1 cellular context compared by ENCODE assay signal in the genomic region with DNA sequence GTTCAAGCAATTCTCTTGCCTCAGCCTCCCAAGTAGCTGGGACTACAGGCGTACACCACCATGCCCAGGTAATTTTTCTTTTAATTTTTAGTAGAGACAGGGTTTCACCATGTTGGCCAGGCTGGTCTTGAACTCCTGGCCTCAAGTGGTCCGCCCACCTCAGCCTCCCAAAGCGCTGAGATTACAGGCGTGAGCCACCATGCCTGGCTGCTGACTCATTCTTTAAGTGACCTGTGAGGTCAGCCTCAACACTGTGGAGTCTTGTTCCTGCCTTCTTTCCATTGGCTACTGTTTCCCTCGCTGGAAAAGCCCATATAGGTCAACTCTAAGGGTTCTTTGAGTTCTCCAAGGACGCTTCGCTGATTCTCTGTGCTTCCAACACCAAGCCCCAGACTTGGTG.
TF ChIP-seq lines count a peak whose summit lies in the region.

No MANE protein-coding gene starts in this region.

TF ChIP-seq in HepG2, 621 proteins besides CTCF, POLR2A, EP300 and RAD21:
- TF ChIP-seq, protein P1, sequence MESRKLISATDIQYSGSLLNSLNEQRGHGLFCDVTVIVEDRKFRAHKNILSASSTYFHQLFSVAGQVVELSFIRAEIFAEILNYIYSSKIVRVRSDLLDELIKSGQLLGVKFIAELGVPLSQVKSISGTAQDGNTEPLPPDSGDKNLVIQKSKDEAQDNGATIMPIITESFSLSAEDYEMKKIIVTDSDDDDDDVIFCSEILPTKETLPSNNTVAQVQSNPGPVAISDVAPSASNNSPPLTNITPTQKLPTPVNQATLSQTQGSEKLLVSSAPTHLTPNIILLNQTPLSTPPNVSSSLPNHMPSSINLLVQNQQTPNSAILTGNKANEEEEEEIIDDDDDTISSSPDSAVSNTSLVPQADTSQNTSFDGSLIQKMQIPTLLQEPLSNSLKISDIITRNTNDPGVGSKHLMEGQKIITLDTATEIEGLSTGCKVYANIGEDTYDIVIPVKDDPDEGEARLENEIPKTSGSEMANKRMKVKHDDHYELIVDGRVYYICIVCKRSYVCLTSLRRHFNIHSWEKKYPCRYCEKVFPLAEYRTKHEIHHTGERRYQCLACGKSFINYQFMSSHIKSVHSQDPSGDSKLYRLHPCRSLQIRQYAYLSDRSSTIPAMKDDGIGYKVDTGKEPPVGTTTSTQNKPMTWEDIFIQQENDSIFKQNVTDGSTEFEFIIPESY (CRISPR knock-in tag; IDR thresholded peaks at IDR 0.05) = peak; percentile 85
- TF ChIP-seq POLR2G (IDR thresholded peaks at IDR 0.05; ENCODE audit: low read depth, low read length) = peak; percentile 27; the same call in 1 of the 2 replicates
- peak; percentile 73 for TF ChIP-seq FOSL2 (CRISPR knock-in tag; IDR thresholded peaks at IDR 0.05)
